Comparison of ENCODE assay signal across 20 cellular contexts in genomic region chr15:80844011-80844732, GRCh38.
DNase-seq lines count a peak whose midpoint lies in the region; ATAC-seq and TF ChIP-seq lines count a peak whose summit lies in the region.
"Had no signal": no experiment of that assay in that cellular context is flagged by ENCODE, and none has a peak within 500 bp of the region (broad histone marks: within the 10 kb centered on the region; RNA-seq: fewer than 3 reads in every experiment).

No MANE protein-coding gene starts in this region.

- no peak for ATAC-seq in left colon
- ATAC-seq: mucosa of descending colon; stimulated activated effector memory CD8-positive, alpha-beta T cell treated with anti-CD3 and anti-CD28 coated beads, Interleukin-12 subunit alpha, Interleukin-12 subunit beta, amount 100 ng/mL, for 72 hours had no signal

- POLR2A ChIA-PET in AG04450 (lab: Yijun Ruan, JAX): interaction anchor here (0.9 kb wide), 1 partner anchor 47 kb away, joined by 6 read pairs; no protein-coding TSS in a partner anchor

- H3K9me3 ChIP-seq in AG04450 (ENCODE audit: control insufficient read depth, insufficient read depth, low read length): no peaks in the 10 kb centered on the region; the same call in 1 of the 2 replicates
- H3K9me3 ChIP-seq: esophagus muscularis mucosa, mucosa of descending colon, uterus had no signal

- peaks cover 15% of the 10 kb centered on the region for H3K27me3 ChIP-seq in AG04450 (ENCODE audit: control insufficient read depth, insufficient read depth, low read length)
- H3K27me3 ChIP-seq: uterus had no signal

- CTCF ChIA-PET in AG04450 (lab: Charles Lee): interaction anchor here (1.0 to 1.1 kb wide), 2 partner anchors 9 to 124 kb away, joined by 3 read pairs; no protein-coding TSS in a partner anchor

- intact Hi-C loops in left colon (cut with DNase I, micrococcal nuclease): no loop called here

- H3K4me3 ChIP-seq in AG04450 (ENCODE audit: low read depth, low read length): no peak overlapping the region
- H3K4me3 ChIP-seq: esophagus muscularis mucosa, mucosa of descending colon, uterus had no signal

- peak overlapping the region; percentile 11 for H3K27ac ChIP-seq in AG04450 (ENCODE audit: low read depth, low read length)
- H3K27ac ChIP-seq: esophagus muscularis mucosa, uterus had no signal

- peak; percentile 20 for DNase-seq in AG04450 (ENCODE audit: low read depth, low spot score)
- DNase-seq in HS-5 (ENCODE audit: low read depth): peak; percentile 20
- peak; percentile 18 for DNase-seq in amniotic stem cell (lab: John Stamatoyannopoulos, UW)
- DNase-seq in hepatic stellate cell (ENCODE audit: low spot score): peak; percentile 86
- no peak for DNase-seq in ecto neural progenitor cell (ENCODE audit: low spot score)
- no peak for DNase-seq in DMS 273 (lab: John Stamatoyannopoulos, UW; ENCODE audit: unreplicated experiment)
- DNase-seq in NCI-H1417 (lab: John Stamatoyannopoulos, UW): no peak
- no peak for DNase-seq in left colon
- DNase-seq: activated CD8-positive, alpha-beta memory T cell treated with anti-CD3 and anti-CD28 coated beads for 24 hours; activated naive CD4-positive, alpha-beta T cell treated with Interleukin-2 at 50 U/mL for 16 hours; DMS79; H9; mucosa of descending colon; NCI-H1436 treated with DMSO at 0.1 percent for 48 hours; NCI-H69; SHP77 treated with DMSO at 0.1 percent for 48 hours; stimulated activated CD4-positive, alpha-beta T cell treated with anti-CD3 and anti-CD28 coated beads, Interleukin-2, amount 100 ng/mL, for 48 hours; uterus had no signal

- no peak for TF ChIP-seq CTCF in AG04450 (IDR thresholded peaks at IDR 0.05; ENCODE audit: low read depth, low read length)

Comparison
In these comparisons a context has a peak if more than half of its experiments do, and no peak if none do; other contexts are left out.
1. DNase-seq: peak in AG04450 (single experiment), HS-5 (single experiment), amniotic stem cell (single experiment) and hepatic stellate cell (single experiment); none in ecto neural progenitor cell (single experiment), DMS 273 (single experiment), NCI-H1417 (0 of 3) and left colon (0 of 2).